In genomic region chr17:16439867-16440351, GRCh38 we compare ENCODE assay signal across 9 cellular contexts. TPM values are rescaled to one million over a fixed set of nuclear protein-coding genes. Genes with fewer than 3 reads are reported as not detected.
A peak's percentile ranks its signal among the peaks of the same experiment; 100 is the strongest.
DNase-seq lines count a peak whose midpoint lies in the region; ATAC-seq, FAIRE-seq and TF ChIP-seq lines count a peak whose summit lies in the region.
"Had no signal": no experiment of that assay in that cellular context is flagged by ENCODE, and none has a peak within 500 bp of the region (broad histone marks: within the 10 kb centered on the region; RNA-seq: fewer than 3 reads in every experiment).

No MANE protein-coding gene starts in this region.

- POLR2A ChIA-PET in HepG2 (lab: Yijun Ruan, JAX): interaction anchor here (0.6 to 10.1 kb wide), 8 partner anchors 12 to 154 kb away, joined by 3 to 159 read pairs (median 10); no protein-coding TSS in a partner anchor

- TF ChIP-seq RAD21 in HepG2 (CRISPR knock-in tag; IDR thresholded peaks at IDR 0.05): no peak

- H3K79me2 ChIP-seq in HepG2 (ENCODE audit: insufficient read depth, low read length): peaks cover 39% of the 10 kb centered on the region

- no peaks in the 10 kb centered on the region for H3K9me3 ChIP-seq in adrenal gland (replicated peaks in 1 of 3)
- no peaks in the 10 kb centered on the region for H3K9me3 ChIP-seq in HepG2 (ENCODE audit: low read length)
- no peaks in the 10 kb centered on the region for H3K9me3 ChIP-seq in transverse colon

- H3K27ac ChIP-seq in adrenal gland: peak overlapping the region; percentile 31 to 91 (median 85)
- H3K27ac ChIP-seq in HepG2 (ENCODE audit: extremely low read length, insufficient read depth, low read length): peak overlapping the region; percentile 89
- peak overlapping the region; percentile 84 to 97 (median 94) for H3K27ac ChIP-seq in transverse colon

- no peak for FAIRE-seq in HepG2 (lab: Jason Lieb, UNC)

- DNase-seq in CD1c-positive myeloid dendritic cell (ENCODE audit: extremely low spot score) (peak; percentile 49), LoVo (ENCODE audit: low spot score) (peak; percentile 30), adrenal gland (no peak), HepG2 (ENCODE audit: low spot score) (no peak), transverse colon (no peak), NCI-H2029 treated with DMSO at 0.1 percent for 48 hours (lab: John Stamatoyannopoulos, UW) (no peak), NCI-H1930 (lab: John Stamatoyannopoulos, UW) (no peak)

- peaks cover 0 to 46% of the 10 kb centered on the region in 2 donors for H3K36me3 ChIP-seq in adrenal gland (replicated peaks in 1 of 2)
- H3K36me3 ChIP-seq in HepG2 (replicated peaks in 1 of 2; ENCODE audit: control insufficient read depth in 1 of 2, insufficient read depth in 2 of 2, low read length in 2 of 2): peaks cover 16 to 42% of the 10 kb centered on the region in 2 experiments
- peaks cover 0 to 21% (median 8%) of the 10 kb centered on the region in 4 donors for H3K36me3 ChIP-seq in transverse colon

- ATAC-seq in HepG2 (no peak), HG02588 (IDR thresholded peaks at IDR 0.05; ENCODE audit: unreplicated experiment) (no peak)

- peak overlapping the region in 3 of 4 donors; percentile 19 to 83 (median 55) for H3K4me3 ChIP-seq in adrenal gland
- H3K4me3 ChIP-seq in HepG2 (replicated peaks in 1 of 3; ENCODE audit: insufficient read depth in 1 of 3, low read depth in 2 of 3, low read length in 3 of 3): peak overlapping the region; percentile 91 to 94 (median 93)
- H3K4me3 ChIP-seq in transverse colon: peak overlapping the region; percentile 63 to 96 (median 79)

- in situ Hi-C loops in HepG2 (cut with HindIII; ENCODE audit: extremely low pct_ligation_motif_present, low pct_unique_long_range_greater_than_20kb) (no loop called here), transverse colon (cut with MboI; ENCODE audit: low pct_ligation_motif_present in 1 of 4, low pct_unique_long_range_greater_than_20kb in 1 of 4, low sequenced_read_pairs in 3 of 4) (loop anchor here in 2 of 4 donors (10.0 kb wide), 1 partner anchor 55 kb away; the partner anchor contains the start of gene UBB (in 2 of the 2))

- H3K27me3 ChIP-seq in adrenal gland: no peaks in the 10 kb centered on the region
- H3K27me3 ChIP-seq in HepG2 (ENCODE audit: control insufficient read depth in 1 of 2, insufficient read depth in 2 of 2, low read length in 2 of 2): no peaks in the 10 kb centered on the region; a peak in 1 of 5 replicates
- H3K27me3 ChIP-seq in transverse colon: no peaks in the 10 kb centered on the region

- no peak for TF ChIP-seq POLR2A in adrenal gland (IDR thresholded peaks at IDR 0.05)
- peak; percentile 52 to 70; a peak in 2 of 4 replicates for TF ChIP-seq POLR2A in HepG2 (IDR thresholded peaks at IDR 0.05; ENCODE audit: insufficient read depth in 1 of 2, low read depth in 2 of 2, low read length in 2 of 2)
- TF ChIP-seq POLR2A in transverse colon (IDR thresholded peaks at IDR 0.05): no peak

- CTCF ChIA-PET in HepG2 (lab: Yijun Ruan, JAX; ENCODE audit: low intra/inter-chr PET ratio, low total read pairs): no interaction called here

- peak overlapping the region; percentile 96 for H3K4me2 ChIP-seq in HepG2 (ENCODE audit: low read depth, low read length)

- no TSS peak for BruUV-seq in HepG2 (replicated peaks; lab: Mats Ljungman, UMichigan)

- H3K4me1 ChIP-seq in adrenal gland (replicated peaks in 1 of 2): peaks cover 13 to 57% of the 10 kb centered on the region in 2 donors
- H3K4me1 ChIP-seq in HepG2 (ENCODE audit: insufficient read depth, low read length): peaks cover 84% of the 10 kb centered on the region
- H3K4me1 ChIP-seq in transverse colon: peaks cover 14 to 50% (median 32%) of the 10 kb centered on the region in 4 donors

- H2AFZ ChIP-seq in HepG2 (ENCODE audit: low read length): no peak overlapping the region

- TF ChIP-seq EP300 in HepG2 (IDR thresholded peaks at IDR 0.05; ENCODE audit: low read depth in 2 of 2, low read length in 2 of 2) (no peak), HepG2 (CRISPR knock-in tag; IDR thresholded peaks at IDR 0.05; ENCODE audit: borderline replicate concordance) (no peak), transverse colon (IDR thresholded peaks at IDR 0.05; ENCODE audit: low read depth) (no peak)

- H4K20me1 ChIP-seq in HepG2 (ENCODE audit: insufficient read depth, low read length): peaks cover 47% of the 10 kb centered on the region

- intact Hi-C loops in adrenal gland (cut with DNase I): no loop called here
- intact Hi-C loops in HepG2 (cut with micrococcal nuclease; ENCODE audit: unreplicated experiment): no loop called here
- intact Hi-C loops in transverse colon (cut with DNase I; ENCODE audit: low total_unique reads): loop anchor here (10.0 kb wide), 1 partner anchor 55 kb away; the partner anchor contains the start of gene UBB

- TF ChIP-seq CTCF in adrenal gland (IDR thresholded peaks at IDR 0.05) (no peak), HepG2 (CRISPR knock-in tag; IDR thresholded peaks at IDR 0.05) (no peak), transverse colon (IDR thresholded peaks at IDR 0.05) (no peak)

- peak overlapping the region; percentile 98 for H3K9ac ChIP-seq in HepG2 (ENCODE audit: insufficient read depth, low read depth, low read length)

- WGBS in adrenal gland, 4 donors: 5 to 8% (median 7%) methylated on average over 9 of the region's 9 CpGs
- 3% methylated on average over 8 of the region's 9 CpGs for WGBS in HepG2 (ENCODE audit: low lambda C conversion rate)
- 5 to 15% methylated on average over 4 to 9 of the region's 9 CpGs for WGBS in transverse colon (ENCODE audit: low coverage in 1 of 2), 2 donors

RNA-seq across cellular contexts. Expression of gene TRPV2, which starts 24.5 kb away (rescaled TPM):
- total RNA-seq in adrenal gland (100 to 1,000 TPM in 1 of 8 donors, 10 to 100 TPM in 7; 34.1 to 110 (median 47.3) TPM), HepG2 (2016; rRNA removed; fragmentation: Illumina TruSeq; extraction: Trizol) (7.3 and 13.6 TPM in 2 replicates), transverse colon (1 to 10 TPM; 2.4 to 8.2 (median 4.4) TPM)
- polyA plus RNA-seq in adrenal gland (10 to 100 TPM; 23.3 to 67.3 (median 61.7) TPM), HepG2 (2011; rRNA removed) (21.3 and 37.6 TPM in 2 replicates)
- 3.5 and 3.8 TPM in 2 replicates for total RNA-seq in HepG2 (2016; cell fraction: cytosol; rRNA removed; fragmentation: Illumina TruSeq; extraction: Trizol; ENCODE audit: low read depth)
- 6.3 and 14.4 TPM in 2 replicates for total RNA-seq in HepG2 (2016; cell fraction: insoluble cytoplasmic fraction; rRNA removed; fragmentation: Illumina TruSeq; extraction: Trizol)
- total RNA-seq in HepG2 (2016; cell fraction: membrane; rRNA removed; fragmentation: Illumina TruSeq; extraction: Trizol): 3.2 and 4.6 TPM in 2 replicates
- 9.6 and 14.3 TPM in 2 replicates for total RNA-seq in HepG2 (2016; cell fraction: nucleus; rRNA removed; fragmentation: Illumina TruSeq; extraction: Trizol)
- polyA plus RNA-seq in HepG2 (2011; cell fraction: cytosol; rRNA removed): 20.1 and 21.2 TPM in 2 replicates
- polyA plus RNA-seq in HepG2 (2011; cell fraction: nucleus; rRNA removed): 40.8 and 61.1 TPM in 2 replicates
- 26.6 and 37.4 TPM in 2 replicates for polyA plus RNA-seq in HepG2 (2012)
- polyA plus RNA-seq in HepG2 (2016; cell fraction: cytosol; fragmentation: Illumina TruSeq; extraction: Trizol; ENCODE audit: low read depth): 2.0 and 2.3 TPM in 2 replicates
- 3.6 and 5.9 TPM in 2 replicates for polyA plus RNA-seq in HepG2 (2016; cell fraction: insoluble cytoplasmic fraction; fragmentation: Illumina TruSeq; extraction: Trizol; ENCODE audit: low read depth)
- 2.2 and 2.8 TPM in 2 replicates for polyA plus RNA-seq in HepG2 (2016; cell fraction: membrane; fragmentation: Illumina TruSeq; extraction: Trizol; ENCODE audit: low read depth)
- polyA plus RNA-seq in HepG2 (2016; cell fraction: nucleus; fragmentation: Illumina TruSeq; extraction: Trizol; ENCODE audit: insufficient read depth, low read depth): 14.9 and 19.2 TPM in 2 replicates
- polyA minus RNA-seq in HepG2 (2011; rRNA and poly(A)+ RNA removed; ENCODE audit: low replicate concordance): 1.4 and 45.5 TPM in 2 replicates
- 24.7 and 31.6 TPM in 2 replicates for polyA minus RNA-seq in HepG2 (2011; cell fraction: cytosol; rRNA and poly(A)+ RNA removed)
- 11.8 and 18.9 TPM in 2 replicates for polyA minus RNA-seq in HepG2 (2011; cell fraction: nucleus; rRNA and poly(A)+ RNA removed)

RNA-seq across cellular contexts. Expression of gene LRRC75A, which starts 52.1 kb away (rescaled TPM):
- total RNA-seq in adrenal gland: 10 to 100 TPM in 7 of 8 donors, 1 to 10 TPM in 1; 7.4 to 49.2 (median 25.5) TPM
- polyA plus RNA-seq in adrenal gland: 10 to 100 TPM in 1 of 3 donors, 1 to 10 TPM in 2; 8.6 to 40.1 (median 9.7) TPM
- 0.06 TPM in 1 of 2 replicates, not detected in the other for total RNA-seq in HepG2 (2016; rRNA removed; fragmentation: Illumina TruSeq; extraction: Trizol)
- total RNA-seq in HepG2 (2016; cell fraction: cytosol; rRNA removed; fragmentation: Illumina TruSeq; extraction: Trizol; ENCODE audit: low read depth): not detected in 2 replicates
- total RNA-seq in HepG2 (2016; cell fraction: insoluble cytoplasmic fraction; rRNA removed; fragmentation: Illumina TruSeq; extraction: Trizol): 0.10 TPM in 1 of 2 replicates, not detected in the other
- total RNA-seq in HepG2 (2016; cell fraction: membrane; rRNA removed; fragmentation: Illumina TruSeq; extraction: Trizol): 0.15 and 0.21 TPM in 2 replicates
- not detected in 2 replicates for total RNA-seq in HepG2 (2016; cell fraction: nucleus; rRNA removed; fragmentation: Illumina TruSeq; extraction: Trizol)
- 0.03 and 0.18 TPM in 2 replicates for polyA plus RNA-seq in HepG2 (2011; rRNA removed)
- 0.04 and 0.06 TPM in 2 replicates for polyA plus RNA-seq in HepG2 (2011; cell fraction: cytosol; rRNA removed)
- polyA plus RNA-seq in HepG2 (2011; cell fraction: nucleus; rRNA removed): 0.10 and 0.12 TPM in 2 replicates
- 0.64 and 0.87 TPM in 2 replicates for polyA plus RNA-seq in HepG2 (2012)
- not detected in 2 replicates for polyA plus RNA-seq in HepG2 (2016; cell fraction: cytosol; fragmentation: Illumina TruSeq; extraction: Trizol; ENCODE audit: low read depth)
- polyA plus RNA-seq in HepG2 (2016; cell fraction: insoluble cytoplasmic fraction; fragmentation: Illumina TruSeq; extraction: Trizol; ENCODE audit: low read depth): not detected in 2 replicates
- 0.08 TPM in 1 of 2 replicates, not detected in the other for polyA plus RNA-seq in HepG2 (2016; cell fraction: membrane; fragmentation: Illumina TruSeq; extraction: Trizol; ENCODE audit: low read depth)
- not detected in 2 replicates for polyA plus RNA-seq in HepG2 (2016; cell fraction: nucleus; fragmentation: Illumina TruSeq; extraction: Trizol; ENCODE audit: insufficient read depth, low read depth)
- 1.6 TPM in 1 of 2 replicates, not detected in the other for polyA minus RNA-seq in HepG2 (2011; rRNA and poly(A)+ RNA removed; ENCODE audit: low replicate concordance)
- polyA minus RNA-seq in HepG2 (2011; cell fraction: cytosol; rRNA and poly(A)+ RNA removed): not detected in 2 replicates
- 0.25 TPM in 1 of 2 replicates, not detected in the other for polyA minus RNA-seq in HepG2 (2011; cell fraction: nucleus; rRNA and poly(A)+ RNA removed)
- 100 to 1,000 TPM in 2 of 4 donors, 10 to 100 TPM in 2; 67.9 to 194 (median 115) TPM for total RNA-seq in transverse colon
- total RNA-seq: HT1080 had no signal

RNA-seq across cellular contexts. Expression of gene UBB, which starts 59.0 kb away (rescaled TPM):
- total RNA-seq in adrenal gland (1,000 to 10,000 TPM; 1,297 to 2,928 (median 2,139) TPM), HepG2 (2016; rRNA removed; fragmentation: Illumina TruSeq; extraction: Trizol) (2,066 and 2,598 TPM in 2 replicates), transverse colon (1,000 to 10,000 TPM in 1 of 4 donors, 100 to 1,000 TPM in 3; 426 to 1,167 (median 805) TPM)
- polyA plus RNA-seq in adrenal gland (1,000 to 10,000 TPM in 2 of 3 donors, 100 to 1,000 TPM in 1; 588 to 2,867 (median 1,416) TPM), HepG2 (2011; rRNA removed) (1,130 and 1,263 TPM in 2 replicates)
- 1,884 and 2,042 TPM in 2 replicates for total RNA-seq in HepG2 (2016; cell fraction: cytosol; rRNA removed; fragmentation: Illumina TruSeq; extraction: Trizol; ENCODE audit: low read depth)
- total RNA-seq in HepG2 (2016; cell fraction: insoluble cytoplasmic fraction; rRNA removed; fragmentation: Illumina TruSeq; extraction: Trizol): 2,199 and 2,677 TPM in 2 replicates
- total RNA-seq in HepG2 (2016; cell fraction: membrane; rRNA removed; fragmentation: Illumina TruSeq; extraction: Trizol): 1,573 and 1,587 TPM in 2 replicates
- total RNA-seq in HepG2 (2016; cell fraction: nucleus; rRNA removed; fragmentation: Illumina TruSeq; extraction: Trizol): 582 and 612 TPM in 2 replicates
- polyA plus RNA-seq in HepG2 (2011; cell fraction: cytosol; rRNA removed): 1,588 and 1,623 TPM in 2 replicates
- polyA plus RNA-seq in HepG2 (2011; cell fraction: nucleus; rRNA removed): 397 and 543 TPM in 2 replicates
- polyA plus RNA-seq in HepG2 (2012): 1,977 and 2,062 TPM in 2 replicates
- 1,937 and 2,024 TPM in 2 replicates for polyA plus RNA-seq in HepG2 (2016; cell fraction: cytosol; fragmentation: Illumina TruSeq; extraction: Trizol; ENCODE audit: low read depth)
- polyA plus RNA-seq in HepG2 (2016; cell fraction: insoluble cytoplasmic fraction; fragmentation: Illumina TruSeq; extraction: Trizol; ENCODE audit: low read depth): 1,705 and 1,710 TPM in 2 replicates
- 1,088 and 1,107 TPM in 2 replicates for polyA plus RNA-seq in HepG2 (2016; cell fraction: membrane; fragmentation: Illumina TruSeq; extraction: Trizol; ENCODE audit: low read depth)
- polyA plus RNA-seq in HepG2 (2016; cell fraction: nucleus; fragmentation: Illumina TruSeq; extraction: Trizol; ENCODE audit: insufficient read depth, low read depth): 679 and 692 TPM in 2 replicates
- 1,440 and 2,606 TPM in 2 replicates for polyA minus RNA-seq in HepG2 (2011; rRNA and poly(A)+ RNA removed; ENCODE audit: low replicate concordance)
- 681 and 793 TPM in 2 replicates for polyA minus RNA-seq in HepG2 (2011; cell fraction: cytosol; rRNA and poly(A)+ RNA removed)
- polyA minus RNA-seq in HepG2 (2011; cell fraction: nucleus; rRNA and poly(A)+ RNA removed): 194 and 303 TPM in 2 replicates

Comparison
In these comparisons a context has a peak if more than half of its experiments do, and no peak if none do; other contexts are left out.
1. DNase-seq: peak in CD1c-positive myeloid dendritic cell (single experiment) and LoVo (single experiment); none in adrenal gland (0 of 7), HepG2 (single experiment), transverse colon (single experiment), NCI-H2029 treated with DMSO at 0.1 percent for 48 hours (single experiment) and NCI-H1930 (0 of 2).
2. POLR2A ChIP-seq: peak in HepG2 (2 of 2); none in adrenal gland (0 of 2) and transverse colon (single experiment).
3. RNA of gene LRRC75A, which starts 52.1 kb away (total RNA-seq): 67.9 to 194 TPM in transverse colon and 7.4 to 49.2 TPM in adrenal gland; 0.06 to 0.21 TPM in HepG2; every median in the first group is over 4 times any median in the second.
4. Peak in every context shown above with its lines, with median percentiles within 50 percentile points of each other: H3K27ac ChIP-seq and H3K4me3 ChIP-seq.